In the genomic region with DNA sequence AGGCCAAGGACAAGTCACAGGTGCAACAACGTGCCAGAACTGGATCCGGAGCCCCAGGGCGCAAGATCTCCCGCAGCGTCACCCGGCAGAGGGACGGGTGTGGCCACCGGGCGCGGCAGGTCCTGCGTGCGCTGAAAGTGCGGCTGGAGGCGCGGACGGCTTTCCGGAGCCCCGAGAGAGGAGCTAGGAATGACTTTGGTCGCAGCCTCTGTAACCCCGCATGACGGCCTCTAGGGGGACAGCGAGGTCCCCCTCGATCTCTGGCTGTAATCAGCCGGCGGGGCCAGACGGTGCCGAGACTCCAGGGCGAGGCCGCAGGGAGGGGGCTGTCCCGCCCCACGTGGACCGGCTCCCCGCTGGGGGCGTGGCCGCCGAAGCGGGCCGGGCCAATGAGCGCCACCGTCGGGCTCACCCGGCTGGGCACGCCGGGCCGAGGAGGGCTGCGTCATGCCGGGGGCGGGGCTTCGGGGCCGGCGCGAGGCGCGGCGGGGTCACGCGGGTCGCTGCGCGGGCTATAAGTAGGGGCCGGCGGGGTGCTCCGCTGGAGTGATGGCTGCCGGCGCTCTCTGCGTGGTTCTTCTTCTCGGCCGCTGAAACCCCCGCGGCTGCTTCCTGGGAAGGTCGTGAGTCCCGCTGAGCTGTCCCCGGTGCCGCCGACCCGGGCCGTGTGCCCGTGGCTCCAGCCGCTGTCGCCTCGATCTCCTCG, we compare ENCODE assay signal across 1 cellular context.
TF ChIP-seq lines count a peak whose summit lies in the region.

A gene with protein sequence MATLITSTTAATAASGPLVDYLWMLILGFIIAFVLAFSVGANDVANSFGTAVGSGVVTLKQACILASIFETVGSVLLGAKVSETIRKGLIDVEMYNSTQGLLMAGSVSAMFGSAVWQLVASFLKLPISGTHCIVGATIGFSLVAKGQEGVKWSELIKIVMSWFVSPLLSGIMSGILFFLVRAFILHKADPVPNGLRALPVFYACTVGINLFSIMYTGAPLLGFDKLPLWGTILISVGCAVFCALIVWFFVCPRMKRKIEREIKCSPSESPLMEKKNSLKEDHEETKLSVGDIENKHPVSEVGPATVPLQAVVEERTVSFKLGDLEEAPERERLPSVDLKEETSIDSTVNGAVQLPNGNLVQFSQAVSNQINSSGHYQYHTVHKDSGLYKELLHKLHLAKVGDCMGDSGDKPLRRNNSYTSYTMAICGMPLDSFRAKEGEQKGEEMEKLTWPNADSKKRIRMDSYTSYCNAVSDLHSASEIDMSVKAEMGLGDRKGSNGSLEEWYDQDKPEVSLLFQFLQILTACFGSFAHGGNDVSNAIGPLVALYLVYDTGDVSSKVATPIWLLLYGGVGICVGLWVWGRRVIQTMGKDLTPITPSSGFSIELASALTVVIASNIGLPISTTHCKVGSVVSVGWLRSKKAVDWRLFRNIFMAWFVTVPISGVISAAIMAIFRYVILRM (plus strand): TSS at position 544 of the 706 bp plus-strand sequence. CDS start 890 bp downstream, outside the sequence.

TF ChIP-seq in HEK293, 187 proteins besides CTCF, POLR2A, EP300 and RAD21 (continued from another document):
- no peak for TF ChIP-seq ZNF274 (IDR thresholded peaks at IDR 0.05; ENCODE audit: low read length)
- no peak for TF ChIP-seq ZNF274 (tag by site-specific recombination; IDR thresholded peaks at IDR 0.05; ENCODE audit: borderline replicate concordance)
- TF ChIP-seq ZNF157 (tag by site-specific recombination; IDR thresholded peaks at IDR 0.05) = no peak
- no peak for TF ChIP-seq ZNF10 (tag by site-specific recombination; IDR thresholded peaks at IDR 0.05)
- TF ChIP-seq ZNF48 (tag by site-specific recombination; IDR thresholded peaks at IDR 0.05) = no peak
- no peak for TF ChIP-seq ZNF777 (tag by site-specific recombination; IDR thresholded peaks at IDR 0.05; ENCODE audit: borderline replicate concordance)
- TF ChIP-seq ZNF561 (tag by site-specific recombination; IDR thresholded peaks at IDR 0.05; ENCODE audit: borderline replicate concordance) = no peak
- TF ChIP-seq, protein P1, sequence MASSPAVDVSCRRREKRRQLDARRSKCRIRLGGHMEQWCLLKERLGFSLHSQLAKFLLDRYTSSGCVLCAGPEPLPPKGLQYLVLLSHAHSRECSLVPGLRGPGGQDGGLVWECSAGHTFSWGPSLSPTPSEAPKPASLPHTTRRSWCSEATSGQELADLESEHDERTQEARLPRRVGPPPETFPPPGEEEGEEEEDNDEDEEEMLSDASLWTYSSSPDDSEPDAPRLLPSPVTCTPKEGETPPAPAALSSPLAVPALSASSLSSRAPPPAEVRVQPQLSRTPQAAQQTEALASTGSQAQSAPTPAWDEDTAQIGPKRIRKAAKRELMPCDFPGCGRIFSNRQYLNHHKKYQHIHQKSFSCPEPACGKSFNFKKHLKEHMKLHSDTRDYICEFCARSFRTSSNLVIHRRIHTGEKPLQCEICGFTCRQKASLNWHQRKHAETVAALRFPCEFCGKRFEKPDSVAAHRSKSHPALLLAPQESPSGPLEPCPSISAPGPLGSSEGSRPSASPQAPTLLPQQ (tag by site-specific recombination; IDR thresholded peaks at IDR 0.05) = 0 out of 2 replicates have a peak, but pooled peaks have one; percentile 45
- no peak for TF ChIP-seq ZNF776 (tag by site-specific recombination; IDR thresholded peaks at IDR 0.05; ENCODE audit: borderline replicate concordance)
- TF ChIP-seq ZNF433 (tag by site-specific recombination; IDR thresholded peaks at IDR 0.05; ENCODE audit: low read depth) = no peak
- TF ChIP-seq ZNF701 (tag by site-specific recombination; IDR thresholded peaks at IDR 0.05) = no peak
- TF ChIP-seq ZNF843 (tag by site-specific recombination; IDR thresholded peaks at IDR 0.05) = 0 out of 2 replicates have a peak, but pooled peaks have one; percentile 30
- peak; percentile 93 for TF ChIP-seq ZNF423 (tag by site-specific recombination; IDR thresholded peaks at IDR 0.05)
- TF ChIP-seq, protein P2, sequence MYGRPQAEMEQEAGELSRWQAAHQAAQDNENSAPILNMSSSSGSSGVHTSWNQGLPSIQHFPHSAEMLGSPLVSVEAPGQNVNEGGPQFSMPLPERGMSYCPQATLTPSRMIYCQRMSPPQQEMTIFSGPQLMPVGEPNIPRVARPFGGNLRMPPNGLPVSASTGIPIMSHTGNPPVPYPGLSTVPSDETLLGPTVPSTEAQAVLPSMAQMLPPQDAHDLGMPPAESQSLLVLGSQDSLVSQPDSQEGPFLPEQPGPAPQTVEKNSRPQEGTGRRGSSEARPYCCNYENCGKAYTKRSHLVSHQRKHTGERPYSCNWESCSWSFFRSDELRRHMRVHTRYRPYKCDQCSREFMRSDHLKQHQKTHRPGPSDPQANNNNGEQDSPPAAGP (tag by site-specific recombination; IDR thresholded peaks at IDR 0.05) = peak; percentile 24
- no peak for TF ChIP-seq ZNF529 (tag by site-specific recombination; IDR thresholded peaks at IDR 0.05; ENCODE audit: insufficient replicate concordance)
- peak; percentile 79 for TF ChIP-seq YY1 (tag by site-specific recombination; IDR thresholded peaks at IDR 0.05)
- peak; percentile 56 for TF ChIP-seq ZNF335 (tag by site-specific recombination; conservative IDR thresholded peaks at IDR 0.05)
- no peak for TF ChIP-seq FEZF1 (tag by site-specific recombination; IDR thresholded peaks at IDR 0.05)
- peak; percentile 45; the same call in 1 of the 2 replicates for TF ChIP-seq KLF10 (tag by site-specific recombination; IDR thresholded peaks at IDR 0.05)
- TF ChIP-seq OVOL3 (tag by site-specific recombination; IDR thresholded peaks at IDR 0.05) = no peak
- peak; percentile 51; the same call in 1 of the 2 replicates for TF ChIP-seq ZBTB17 (tag by site-specific recombination; IDR thresholded peaks at IDR 0.05)
- 0 out of 2 replicates have a peak, but pooled peaks have one; percentile 36 for TF ChIP-seq ZNF24 (tag by site-specific recombination; IDR thresholded peaks at IDR 0.05)
- TF ChIP-seq, protein P3, sequence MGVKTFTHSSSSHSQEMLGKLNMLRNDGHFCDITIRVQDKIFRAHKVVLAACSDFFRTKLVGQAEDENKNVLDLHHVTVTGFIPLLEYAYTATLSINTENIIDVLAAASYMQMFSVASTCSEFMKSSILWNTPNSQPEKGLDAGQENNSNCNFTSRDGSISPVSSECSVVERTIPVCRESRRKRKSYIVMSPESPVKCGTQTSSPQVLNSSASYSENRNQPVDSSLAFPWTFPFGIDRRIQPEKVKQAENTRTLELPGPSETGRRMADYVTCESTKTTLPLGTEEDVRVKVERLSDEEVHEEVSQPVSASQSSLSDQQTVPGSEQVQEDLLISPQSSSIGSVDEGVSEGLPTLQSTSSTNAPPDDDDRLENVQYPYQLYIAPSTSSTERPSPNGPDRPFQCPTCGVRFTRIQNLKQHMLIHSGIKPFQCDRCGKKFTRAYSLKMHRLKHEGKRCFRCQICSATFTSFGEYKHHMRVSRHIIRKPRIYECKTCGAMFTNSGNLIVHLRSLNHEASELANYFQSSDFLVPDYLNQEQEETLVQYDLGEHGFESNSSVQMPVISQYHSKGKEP (tag by site-specific recombination; IDR thresholded peaks at IDR 0.05) = no peak
- TF ChIP-seq ZNF548 (tag by site-specific recombination; IDR thresholded peaks at IDR 0.05) = no peak
- TF ChIP-seq, protein P4, sequence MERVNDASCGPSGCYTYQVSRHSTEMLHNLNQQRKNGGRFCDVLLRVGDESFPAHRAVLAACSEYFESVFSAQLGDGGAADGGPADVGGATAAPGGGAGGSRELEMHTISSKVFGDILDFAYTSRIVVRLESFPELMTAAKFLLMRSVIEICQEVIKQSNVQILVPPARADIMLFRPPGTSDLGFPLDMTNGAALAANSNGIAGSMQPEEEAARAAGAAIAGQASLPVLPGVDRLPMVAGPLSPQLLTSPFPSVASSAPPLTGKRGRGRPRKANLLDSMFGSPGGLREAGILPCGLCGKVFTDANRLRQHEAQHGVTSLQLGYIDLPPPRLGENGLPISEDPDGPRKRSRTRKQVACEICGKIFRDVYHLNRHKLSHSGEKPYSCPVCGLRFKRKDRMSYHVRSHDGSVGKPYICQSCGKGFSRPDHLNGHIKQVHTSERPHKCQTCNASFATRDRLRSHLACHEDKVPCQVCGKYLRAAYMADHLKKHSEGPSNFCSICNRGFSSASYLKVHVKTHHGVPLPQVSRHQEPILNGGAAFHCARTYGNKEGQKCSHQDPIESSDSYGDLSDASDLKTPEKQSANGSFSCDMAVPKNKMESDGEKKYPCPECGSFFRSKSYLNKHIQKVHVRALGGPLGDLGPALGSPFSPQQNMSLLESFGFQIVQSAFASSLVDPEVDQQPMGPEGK (tag by site-specific recombination; IDR thresholded peaks at IDR 0.05) = peak; percentile 96
- no peak for TF ChIP-seq ZNF248 (tag by site-specific recombination; IDR thresholded peaks at IDR 0.05)
- TF ChIP-seq ZEB2 (tag by site-specific recombination; IDR thresholded peaks at IDR 0.05) = peak; percentile 60; the same call in 1 of the 2 replicates
- TF ChIP-seq, protein P5, sequence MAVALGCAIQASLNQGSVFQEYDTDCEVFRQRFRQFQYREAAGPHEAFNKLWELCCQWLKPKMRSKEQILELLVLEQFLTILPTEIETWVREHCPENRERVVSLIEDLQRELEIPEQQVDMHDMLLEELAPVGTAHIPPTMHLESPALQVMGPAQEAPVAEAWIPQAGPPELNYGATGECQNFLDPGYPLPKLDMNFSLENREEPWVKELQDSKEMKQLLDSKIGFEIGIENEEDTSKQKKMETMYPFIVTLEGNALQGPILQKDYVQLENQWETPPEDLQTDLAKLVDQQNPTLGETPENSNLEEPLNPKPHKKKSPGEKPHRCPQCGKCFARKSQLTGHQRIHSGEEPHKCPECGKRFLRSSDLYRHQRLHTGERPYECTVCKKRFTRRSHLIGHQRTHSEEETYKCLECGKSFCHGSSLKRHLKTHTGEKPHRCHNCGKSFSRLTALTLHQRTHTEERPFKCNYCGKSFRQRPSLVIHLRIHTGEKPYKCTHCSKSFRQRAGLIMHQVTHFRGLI (tag by site-specific recombination; IDR thresholded peaks at IDR 0.05) = peak; percentile 15; the same call in 1 of the 2 replicates
